In genomic region chr22:24011735-24012068, GRCh38 we compare ENCODE assay signal across 7 cellular contexts. TPM values are rescaled to one million over a fixed set of nuclear protein-coding genes. Genes with fewer than 3 reads are reported as not detected.
DNase-seq lines count a peak whose midpoint lies in the region; TF ChIP-seq lines count a peak whose summit lies in the region.
"Had no signal": no experiment of that assay in that cellular context is flagged by ENCODE, and none has a peak within 500 bp of the region (broad histone marks: within the 10 kb centered on the region; RNA-seq: fewer than 3 reads in every experiment).

No MANE protein-coding gene starts in this region.

- H2AFZ ChIP-seq in neural progenitor cell (replicated peaks) = peak overlapping the region; percentile 89

- H3K27ac ChIP-seq in brain microvascular endothelial cell (peak overlapping the region; percentile 58), neural progenitor cell (peak overlapping the region; percentile 54)

- no peaks in the 10 kb centered on the region for H3K27me3 ChIP-seq in brain microvascular endothelial cell (replicated peaks)
- H3K27me3 ChIP-seq in neural progenitor cell = no peaks in the 10 kb centered on the region

- no peak for TF ChIP-seq CTCF in brain microvascular endothelial cell (IDR thresholded peaks at IDR 0.05; ENCODE audit: low read depth, low read length, missing control alignments)
- TF ChIP-seq CTCF in neural progenitor cell (IDR thresholded peaks at IDR 0.05) = no peak

- peak overlapping the region; percentile 93 for H3K4me3 ChIP-seq in brain microvascular endothelial cell (ENCODE audit: low read depth, low read length)
- peak overlapping the region; percentile 78 for H3K4me3 ChIP-seq in neural progenitor cell

- peaks cover 9% of the 10 kb centered on the region for H3K36me3 Mint-ChIP-seq in neural progenitor cell

- H3K79me2 ChIP-seq in neural progenitor cell (ENCODE audit: low read depth) = peaks cover 52% of the 10 kb centered on the region

- peaks cover 13% of the 10 kb centered on the region for H3K4me1 Mint-ChIP-seq in neural progenitor cell

- in situ Hi-C loops in brain microvascular endothelial cell (cut with HindIII; ENCODE audit: low pct_ligation_motif_present, low sequenced_read_pairs) = no loop called here

- peak overlapping the region; percentile 80 for H3K27ac Mint-ChIP-seq in neural progenitor cell

- H4K20me1 ChIP-seq in neural progenitor cell (ENCODE audit: low read depth) = peaks cover 5% of the 10 kb centered on the region

- H3K9me3 ChIP-seq in neural progenitor cell (ENCODE audit: low read depth) = no peaks in the 10 kb centered on the region

- peaks cover 13% of the 10 kb centered on the region for H3K4me1 ChIP-seq in neural progenitor cell

- H3K9me3 Mint-ChIP-seq in neural progenitor cell = peaks cover 2% of the 10 kb centered on the region

- peak overlapping the region; percentile 85 for H3K4me2 ChIP-seq in neural progenitor cell

- no peaks in the 10 kb centered on the region for H3K27me3 Mint-ChIP-seq in neural progenitor cell (ENCODE audit: insufficient read depth, low read depth)

- peaks cover 22% of the 10 kb centered on the region for H3F3A ChIP-seq in neural progenitor cell (ENCODE audit: low read depth)

- peak overlapping the region; percentile 68 for H3K9ac ChIP-seq in neural progenitor cell

- peak overlapping the region; percentile 96 for H3K4me3 Mint-ChIP-seq in neural progenitor cell

- H3K36me3 ChIP-seq in brain microvascular endothelial cell (replicated peaks) (no peaks in the 10 kb centered on the region), neural progenitor cell (no peaks in the 10 kb centered on the region)

- peak; percentile 42 for DNase-seq in NCI-H146 (lab: John Stamatoyannopoulos, UW)
- no peak for DNase-seq in NCI-H146 treated with DMSO at 0.1 percent for 48 hours (lab: John Stamatoyannopoulos, UW; ENCODE audit: unreplicated experiment)
- DNase-seq in brain microvascular endothelial cell = no peak
- DNase-seq in neural progenitor cell (ENCODE audit: low spot score) = no peak
- no peak for DNase-seq in activated gamma-delta T cell (lab: John Stamatoyannopoulos, UW)
- no peak for DNase-seq in NCI-H2227 treated with DMSO at 0.1 percent for 48 hours (lab: John Stamatoyannopoulos, UW)

RNA-seq across cellular contexts. Expression of gene CABIN1, which starts 0.6 kb away (rescaled TPM):
- total RNA-seq in neural progenitor cell (ENCODE audit: low replicate concordance) = 35.6 and 52.7 TPM in 2 replicates

RNA-seq across cellular contexts. Expression of gene GSTT4, which starts 6.4 kb away (rescaled TPM):
- total RNA-seq in neural progenitor cell (ENCODE audit: low replicate concordance) = not detected in 2 replicates
- total RNA-seq: left cardiac atrium had no signal

RNA-seq across cellular contexts. Expression of gene GSTT2, which starts 31.8 kb away (rescaled TPM):
- not detected in 2 replicates for total RNA-seq in neural progenitor cell (ENCODE audit: low replicate concordance)

RNA-seq across cellular contexts. Expression of gene DDT, which starts 37.5 kb away (rescaled TPM):
- 34.5 and 85.3 TPM in 2 replicates for total RNA-seq in neural progenitor cell (ENCODE audit: low replicate concordance)

RNA-seq across cellular contexts. Expression of gene DDTL, which starts 45.0 kb away (rescaled TPM):
- not detected in 2 replicates for total RNA-seq in neural progenitor cell (ENCODE audit: low replicate concordance)
